22 cellular contexts compared by ENCODE assay signal in the genomic region with DNA sequence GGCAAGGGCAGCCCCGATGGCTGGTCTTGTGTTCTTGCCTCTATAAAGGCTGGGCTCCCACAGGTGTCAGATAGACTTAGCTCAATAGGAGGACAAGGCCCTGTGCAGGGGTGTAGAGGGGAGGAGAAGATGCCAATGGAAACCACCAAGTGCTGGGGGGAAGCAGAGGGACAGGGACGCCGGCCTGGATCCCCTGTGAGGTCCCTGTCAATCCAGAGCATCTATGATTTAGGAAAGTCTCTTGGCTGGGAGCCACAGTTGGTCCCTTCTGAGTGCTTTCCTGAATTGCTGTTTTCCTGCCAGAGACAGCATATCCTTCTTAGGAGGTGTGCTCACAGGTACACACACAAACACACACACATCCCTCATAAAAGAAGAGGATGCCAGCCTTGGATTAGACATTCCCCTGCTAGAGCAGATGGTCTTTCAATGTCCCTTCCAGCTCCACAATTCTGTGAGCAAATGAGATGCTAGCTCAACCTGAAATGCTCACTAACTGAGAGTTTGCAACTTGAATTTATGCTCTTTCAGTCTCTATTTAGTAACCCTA.
"Had no signal": no experiment of that assay in that cellular context is flagged by ENCODE, and none has a peak within 500 bp of the region (broad histone marks: within the 10 kb centered on the region; RNA-seq: fewer than 3 reads in every experiment).

No MANE protein-coding gene starts in this region.

- H3K27ac Mint-ChIP-seq: mesothelial cell of epicardium; natural killer cell treated with Interleukin-12 subunit alpha and Interleukin-12 subunit beta and Interleukin-15 and Interleukin-18, amount 100 ng/mL, for 72 hours; stimulated activated effector memory CD8-positive, alpha-beta T cell treated with anti-CD3 and anti-CD28 coated beads, Interleukin-12 subunit alpha, Interleukin-12 subunit beta, amount 100 ng/mL, for 72 hours had no signal

- H3K4me3 ChIP-seq: esophagus squamous epithelium, mucosa of descending colon, right lobe of liver, transverse colon, upper lobe of right lung, vagina had no signal

- H3K9me3 Mint-ChIP-seq: natural killer cell treated with Interleukin-12 subunit alpha and Interleukin-12 subunit beta and Interleukin-15 and Interleukin-18, amount 100 ng/mL, for 72 hours had no signal

- H3K36me3 ChIP-seq: esophagus squamous epithelium, right lobe of liver, transverse colon, upper lobe of right lung, vagina had no signal

- H3K36me3 Mint-ChIP-seq: stimulated activated effector memory CD8-positive, alpha-beta T cell treated with anti-CD3 and anti-CD28 coated beads, Interleukin-12 subunit alpha, Interleukin-12 subunit beta, amount 100 ng/mL, for 72 hours had no signal

- H3K27me3 ChIP-seq: esophagus squamous epithelium, right lobe of liver, transverse colon, upper lobe of right lung, vagina had no signal

- H3K9me3 ChIP-seq: right lobe of liver had no signal

- H3K27ac ChIP-seq: esophagus squamous epithelium, right lobe of liver, transverse colon, upper lobe of right lung, vagina had no signal

- H3K4me3 Mint-ChIP-seq: effector memory CD8-positive, alpha-beta T cell; mesothelial cell of epicardium; naive B cell; natural killer cell treated with Interleukin-12 subunit alpha and Interleukin-12 subunit beta and Interleukin-15 and Interleukin-18, amount 100 ng/mL, for 72 hours; neural crest cell; stimulated activated effector memory CD8-positive, alpha-beta T cell treated with anti-CD3 and anti-CD28 coated beads, Interleukin-12 subunit alpha, Interleukin-12 subunit beta, amount 100 ng/mL, for 72 hours had no signal

- DNase-seq: central memory CD4-positive, alpha-beta T cell; cortex of kidney; effector memory CD8-positive, alpha-beta T cell; erythroblast; esophagus squamous epithelium; foreskin melanocyte; kidney; mesenchymal stem cell; mucosa of descending colon; naive B cell; retina; stimulated activated CD4-positive, alpha-beta T cell treated with anti-CD3 and anti-CD28 coated beads, Interleukin-2, amount 100 ng/mL, for 24 hours; stimulated activated CD4-positive, alpha-beta T cell treated with anti-CD3 and anti-CD28 coated beads, Interleukin-4, amount 100 ng/mL, for 24 hours; stimulated activated naive CD8-positive, alpha-beta T cell treated with anti-CD3 and anti-CD28 coated beads, Interleukin-15, Interleukin-2, amounts not matched to agents 100 U/mL and 50 U/mL, for 24 hours; transverse colon; upper lobe of right lung had no signal
